In the genomic region with DNA sequence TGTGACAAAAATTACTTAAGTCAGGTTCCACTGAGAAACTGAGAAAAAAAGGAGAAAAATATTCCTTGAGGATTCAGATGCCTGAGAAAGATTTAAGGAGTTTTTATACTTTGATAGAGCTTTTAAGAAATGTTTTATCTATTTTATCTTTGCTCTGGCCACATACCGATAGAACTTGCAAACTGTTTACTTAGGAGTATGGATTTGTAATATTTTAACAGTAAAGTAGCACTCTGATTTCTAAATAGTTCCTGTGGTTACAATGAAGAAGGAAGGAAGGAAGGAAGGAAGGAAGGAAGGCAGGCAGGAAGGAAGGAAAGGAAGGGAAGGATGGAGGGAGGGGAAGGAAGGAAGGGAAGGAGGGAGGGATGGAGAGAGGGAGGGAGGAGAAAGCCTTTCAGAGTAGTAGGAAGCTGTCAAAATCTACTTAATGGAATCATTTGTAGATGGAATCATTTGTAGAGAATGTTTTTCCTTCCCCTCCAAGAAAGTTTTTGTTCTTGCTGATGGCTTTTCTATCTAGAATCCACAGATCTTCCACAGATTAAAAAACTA, we compare ENCODE assay signal across 21 cellular contexts.
"Had no signal": no experiment of that assay in that cellular context is flagged by ENCODE, and none has a peak within 500 bp of the region (broad histone marks: within the 10 kb centered on the region; RNA-seq: fewer than 3 reads in every experiment).

No MANE protein-coding gene starts in this region.

- FAIRE-seq: HTR-8/SVneo had no signal

- DNase-seq: Karpas-422, KG1, MG63, NCI-H1092, NCI-H1105 treated with DMSO at 0.1 percent for 48 hours, NCI-H1417 treated with DMSO at 0.1 percent for 48 hours, NCI-H146, NCI-H1694 treated with DMSO at 0.1 percent for 48 hours, NCI-H1930, NCI-H2081, NCI-H2107, NCI-H2227 treated with DMSO at 0.1 percent for 48 hours, NCI-H524 treated with DMSO at 0.1 percent for 48 hours, NCI-H69, NCI-H774, SHP77, SW 1271 had no signal

- ATAC-seq: Panc1 had no signal

- H3K27me3 ChIP-seq: MG63 had no signal

- H3K27ac ChIP-seq: HL-60, RWPE1 had no signal

- H3K4me3 ChIP-seq: MG63 had no signal

- H3K36me3 ChIP-seq: MG63 had no signal

- H3K9me3 ChIP-seq: MG63 had no signal
